In genomic region chr14:90105756-90106155, GRCh38 we compare ENCODE assay signal across 13 cellular contexts. TPM values are rescaled to one million over a fixed set of nuclear protein-coding genes. Genes with fewer than 3 reads are reported as not detected.
"Had no signal": no experiment of that assay in that cellular context is flagged by ENCODE, and none has a peak within 500 bp of the region (broad histone marks: within the 10 kb centered on the region; RNA-seq: fewer than 3 reads in every experiment).

No MANE protein-coding gene starts in this region.

- H3K27ac ChIP-seq: dorsolateral prefrontal cortex, prostate gland, spleen had no signal

- H3K4me3 ChIP-seq: dorsolateral prefrontal cortex, prostate gland, spleen had no signal

- H3K9me3 ChIP-seq: prostate gland, spleen had no signal

- H3K27me3 ChIP-seq: dorsolateral prefrontal cortex had no signal

- DNase-seq: activated CD4-positive, alpha-beta memory T cell treated with anti-CD3 and anti-CD28 coated beads, Interleukin-2, amount 10 ng/mL, durations not matched to agents 7 days and 5 days; activated CD4-positive, alpha-beta T cell treated with anti-CD3 and anti-CD28 coated beads for 4 hours; activated effector memory CD4-positive, alpha-beta T cell treated with Interleukin-2 at 50 U/mL for 16 hours; activated T-cell treated with anti-CD3 and anti-CD28 coated beads, Interleukin-2, amount 50 U/mL, for 4 hours; amniotic stem cell; hippocampal formation; spleen; stimulated activated naive CD8-positive, alpha-beta T cell treated with anti-CD3 and anti-CD28 coated beads, Interleukin-15, amount 100 ng/mL, for 72 hours; T-helper 2 cell had no signal

- H3K36me3 ChIP-seq: prostate gland, spleen had no signal

- H3K4me1 ChIP-seq: prostate gland, spleen had no signal

RNA-seq across cellular contexts. Expression of gene KCNK13, which starts 44.0 kb away (rescaled TPM):
- total RNA-seq: activated T-cell treated with anti-CD3 and anti-CD28 coated beads, Interleukin-2, amount 50 U/mL, for 4 hours; chondrocyte; myocyte had no signal
